Comparison of ENCODE assay signal across 1 cellular context in the genomic region with DNA sequence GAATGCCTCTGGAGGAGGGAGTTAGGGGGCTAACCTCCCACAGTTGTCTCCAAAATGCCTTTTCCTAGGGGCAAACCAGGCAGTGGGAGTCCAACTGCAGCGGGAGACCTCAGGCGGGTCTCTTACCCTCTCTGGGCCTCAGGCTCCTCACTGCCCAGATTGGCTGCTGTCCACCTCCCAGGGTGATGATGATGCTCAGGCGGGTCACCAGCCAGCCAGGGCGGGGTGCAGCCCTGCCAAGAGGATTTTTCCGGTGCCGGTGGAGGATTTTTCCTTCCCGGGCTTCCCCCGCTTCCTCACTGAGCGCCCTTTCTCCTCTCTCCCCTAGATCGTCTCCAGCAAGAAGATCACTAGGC.
TF ChIP-seq lines count a peak whose summit lies in the region.

No MANE protein-coding gene starts in this region.

TF ChIP-seq in GM23338, 12 proteins besides CTCF, POLR2A, EP300 and RAD21 (continued from another document):
- TF ChIP-seq ZNF462 (CRISPR knock-in tag; IDR thresholded peaks at IDR 0.05) = no peak
- no peak for TF ChIP-seq JUNB (IDR thresholded peaks at IDR 0.05; ENCODE audit: unreplicated experiment)
